9 cellular contexts compared by ENCODE assay signal in the genomic region with DNA sequence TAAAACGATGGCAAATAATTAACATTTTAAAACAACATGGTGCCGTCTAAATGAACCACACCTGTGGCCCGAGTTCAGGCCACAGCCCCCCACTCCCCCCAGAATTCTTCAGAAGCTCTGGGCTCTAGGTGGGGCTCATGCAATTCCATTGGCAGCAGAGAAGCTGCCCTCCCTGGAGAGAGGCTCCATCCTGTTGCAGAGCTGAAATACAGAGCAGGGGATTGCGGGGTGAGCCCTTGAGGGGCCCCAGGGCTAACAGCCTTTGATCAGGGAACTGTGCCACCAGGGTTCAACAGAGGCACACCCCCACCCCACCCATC.
DNase-seq lines count a peak whose midpoint lies in the region; ATAC-seq and TF ChIP-seq lines count a peak whose summit lies in the region.
"Had no signal": no experiment of that assay in that cellular context is flagged by ENCODE, and none has a peak within 500 bp of the region (broad histone marks: within the 10 kb centered on the region; RNA-seq: fewer than 3 reads in every experiment).

No MANE protein-coding gene starts in this region.

- peaks cover 88% of the 10 kb centered on the region for H3K79me2 ChIP-seq in DOHH2 (ENCODE audit: control insufficient read depth, low read length)

- H3K27me3 ChIP-seq in DOHH2 (ENCODE audit: control insufficient read depth, low read length) (no peaks in the 10 kb centered on the region), Panc1 (ENCODE audit: control insufficient read depth, insufficient read depth, low read length) (no peaks in the 10 kb centered on the region), esophagus (ENCODE audit: control insufficient read depth in 1 of 2, insufficient read depth in 2 of 2, low read length in 2 of 2) (no peaks in the 10 kb centered on the region), prostate gland (replicated peaks; ENCODE audit: insufficient read depth) (no peaks in the 10 kb centered on the region)

- no TSS peak for BruUV-seq in Panc1 (replicated peaks; lab: Mats Ljungman, UMichigan)

- no peaks in the 10 kb centered on the region for H3K9me2 ChIP-seq in DOHH2 (replicated peaks; ENCODE audit: control insufficient read depth, low read length)

- H3K36me3 ChIP-seq in DOHH2 (ENCODE audit: control insufficient read depth, low read length) = peaks cover 33% of the 10 kb centered on the region
- H3K36me3 ChIP-seq in Panc1 (ENCODE audit: control insufficient read depth, insufficient read depth, low read length) = no peaks in the 10 kb centered on the region
- H3K36me3 ChIP-seq in esophagus (ENCODE audit: control insufficient read depth in 2 of 2, insufficient read depth in 2 of 2, low read length in 1 of 2) = peaks cover 0 to 3% of the 10 kb centered on the region in 2 donors
- H3K36me3 ChIP-seq in prostate gland = no peaks in the 10 kb centered on the region

- H3K4me1 ChIP-seq in DOHH2 (ENCODE audit: control insufficient read depth, low read length) (peaks cover 39% of the 10 kb centered on the region), Panc1 (ENCODE audit: control insufficient read depth, insufficient read depth, low read length) (peaks cover 59% of the 10 kb centered on the region), esophagus (ENCODE audit: control insufficient read depth in 2 of 2, insufficient read depth in 2 of 2, low read length in 1 of 2) (peaks cover 5 to 20% of the 10 kb centered on the region in 2 donors), prostate gland (replicated peaks) (peaks cover 9% of the 10 kb centered on the region)

- H3F3A ChIP-seq in DOHH2 (ENCODE audit: control insufficient read depth, insufficient read depth) = no peaks in the 10 kb centered on the region

- H3K9me3 ChIP-seq in DOHH2 (ENCODE audit: control insufficient read depth, insufficient read depth, low read length) = no peaks in the 10 kb centered on the region
- H3K9me3 ChIP-seq in Panc1 (ENCODE audit: control insufficient read depth, insufficient read depth, low read depth, low read length) = no peaks in the 10 kb centered on the region
- no peaks in the 10 kb centered on the region for H3K9me3 ChIP-seq in esophagus (ENCODE audit: control insufficient read depth in 2 of 2, insufficient read depth in 1 of 2, low read depth in 1 of 2, low read length in 1 of 2)
- no peaks in the 10 kb centered on the region for H3K9me3 ChIP-seq in prostate gland

- H3K27ac ChIP-seq in DOHH2 (ENCODE audit: low read depth, low read length) (no peak overlapping the region), Panc1 (ENCODE audit: low read length) (peak overlapping the region; percentile 96), esophagus (ENCODE audit: low read depth in 2 of 2, low read length in 1 of 2) (peak overlapping the region; percentile 68 to 74), prostate gland (peak overlapping the region; percentile 45 to 88)

- WGBS in esophagus, 2 donors = 36 to 50% methylated on average over 4 of the region's 4 CpGs
- WGBS in prostate gland = 57% methylated on average over 4 of the region's 4 CpGs

- ATAC-seq in Panc1 (peak; percentile 0), HG02938 (IDR thresholded peaks at IDR 0.05; ENCODE audit: unreplicated experiment) (no peak)

- no peak for TF ChIP-seq CTCF in DOHH2 (IDR thresholded peaks at IDR 0.05; ENCODE audit: low read depth, low read length, poor library complexity, severe bottlenecking)
- no peak for TF ChIP-seq CTCF in Panc1 (IDR thresholded peaks at IDR 0.05)
- no peak for TF ChIP-seq CTCF in prostate gland (IDR thresholded peaks at IDR 0.05)

- DNase-seq in Panc1 (ENCODE audit: low read depth, low spot score) (no peak), prostate gland (ENCODE audit: low spot score) (no peak), NCI-H2196 (lab: John Stamatoyannopoulos, UW; ENCODE audit: unreplicated experiment) (no peak), Kasumi-1 (lab: John Stamatoyannopoulos, UW) (no peak), NCI-H2029 treated with DMSO at 0.1 percent for 48 hours (lab: John Stamatoyannopoulos, UW) (no peak)
- DNase-seq: NCI-H1436 had no signal

- H3K4me2 ChIP-seq in DOHH2 (ENCODE audit: low read length) = peak overlapping the region; percentile 71

- peak overlapping the region; percentile 67 for H3K4me3 ChIP-seq in DOHH2 (ENCODE audit: low read length)
- peak overlapping the region in 1 of 2 experiments; percentile 37; a peak in 2 of 4 replicates for H3K4me3 ChIP-seq in Panc1 (ENCODE audit: low read depth in 2 of 2, low read length in 2 of 2)
- no peak overlapping the region for H3K4me3 ChIP-seq in esophagus (ENCODE audit: low read depth in 1 of 2, low read length in 2 of 2)
- H3K4me3 ChIP-seq in prostate gland = no peak overlapping the region

- intact Hi-C loops in Panc1 (cut with micrococcal nuclease; ENCODE audit: unreplicated experiment) = no loop called here
- intact Hi-C loops in prostate gland (cut with DNase I) = no loop called here

- CTCF ChIA-PET in Panc1 (lab: Charles Lee) = interaction anchor here (0.8 to 2.0 kb wide), 2 partner anchors 12 to 37 kb away, joined by 6 to 13 read pairs; no protein-coding TSS in a partner anchor

- peaks cover 20% of the 10 kb centered on the region for H4K20me1 ChIP-seq in DOHH2 (ENCODE audit: control insufficient read depth, insufficient read depth, low read depth, low read length)

- in situ Hi-C loops in Panc1 (cut with HindIII; ENCODE audit: low pct_unique_long_range_greater_than_20kb, low sequenced_read_pairs) = no loop called here

- no peak for TF ChIP-seq POLR2A in prostate gland (IDR thresholded peaks at IDR 0.05)

- POLR2A ChIA-PET in Panc1 (lab: Charles Lee) = interaction anchor here (0.7 kb wide), 1 partner anchor 27 kb away, joined by 3 read pairs; no protein-coding TSS in a partner anchor
